14 cellular contexts compared by ENCODE assay signal in genomic region chr6:41966214-41966920, GRCh38. TPM values are rescaled to one million over a fixed set of nuclear protein-coding genes. Genes with fewer than 3 reads are reported as not detected.
A peak's percentile ranks its signal among the peaks of the same experiment; 100 is the strongest.
DNase-seq lines count a peak whose midpoint lies in the region; ATAC-seq and TF ChIP-seq lines count a peak whose summit lies in the region.
"Had no signal": no experiment of that assay in that cellular context is flagged by ENCODE, and none has a peak within 500 bp of the region (broad histone marks: within the 10 kb centered on the region; RNA-seq: fewer than 3 reads in every experiment).

No MANE protein-coding gene starts in this region.

- no peak overlapping the region for H3K27ac Mint-ChIP-seq in CD4-positive, CD25-positive, alpha-beta regulatory T cell
- H3K27ac Mint-ChIP-seq in HFFc6 (0 out of 2 replicates have a peak overlapping the region, but pooled peaks have one; percentile 22), immature natural killer cell (peak overlapping the region in 3 of 6 donors; percentile 24 to 58 (median 30))
- H3K27ac Mint-ChIP-seq in naive thymus-derived CD8-positive, alpha-beta T cell = peak overlapping the region in 6 of 10 donors; percentile 17 to 94 (median 66)

- H3K27me3 Mint-ChIP-seq in CD4-positive, CD25-positive, alpha-beta regulatory T cell = no peaks in the 10 kb centered on the region
- H3K27me3 Mint-ChIP-seq in HFFc6 (ENCODE audit: insufficient read depth) (peaks cover 2% of the 10 kb centered on the region), immature natural killer cell (ENCODE audit: low read depth in 3 of 3) (peaks cover 2 to 9% (median 4%) of the 10 kb centered on the region in 3 donors)
- H3K27me3 Mint-ChIP-seq in naive thymus-derived CD8-positive, alpha-beta T cell = no peaks in the 10 kb centered on the region

- peaks cover 30% of the 10 kb centered on the region for H3K36me3 ChIP-seq in CD4-positive, CD25-positive, alpha-beta regulatory T cell (ENCODE audit: control insufficient read depth, insufficient read depth, low read length)
- H3K36me3 ChIP-seq: colonic mucosa, left lung, pancreas, WERI-Rb-1 had no signal

- H3K9me3 Mint-ChIP-seq in CD4-positive, CD25-positive, alpha-beta regulatory T cell = peaks cover 0 to 3% (median 0%) of the 10 kb centered on the region in 7 donors
- H3K9me3 Mint-ChIP-seq in HFFc6 (no peaks in the 10 kb centered on the region), immature natural killer cell (no peaks in the 10 kb centered on the region)
- no peaks in the 10 kb centered on the region for H3K9me3 Mint-ChIP-seq in naive thymus-derived CD8-positive, alpha-beta T cell

- no peak for DNase-seq in CD4-positive, CD25-positive, alpha-beta regulatory T cell
- DNase-seq in HFFc6 = no peak
- DNase-seq in astrocyte of the cerebellum (ENCODE audit: low read depth) = peak; percentile 37
- no peak for DNase-seq in naive thymus-derived CD8-positive, alpha-beta T cell
- DNase-seq in immature natural killer cell = no peak
- DNase-seq in COLO668 (lab: John Stamatoyannopoulos, UW; ENCODE audit: unreplicated experiment) = no peak
- no peak for DNase-seq in effector CD4-positive, alpha-beta T cell
- DNase-seq: Caco-2, colonic mucosa, left lung, NCI-H748 treated with DMSO at 0.1 percent for 48 hours, WERI-Rb-1 had no signal

- TF ChIP-seq CTCF in HFFc6 (IDR thresholded peaks at IDR 0.05) (no peak), astrocyte of the cerebellum (IDR thresholded peaks at IDR 0.05; ENCODE audit: low read depth, low read length, missing control alignments) (no peak)

- peaks cover 23 to 87% (median 42%) of the 10 kb centered on the region in 4 donors for H3K4me1 Mint-ChIP-seq in CD4-positive, CD25-positive, alpha-beta regulatory T cell
- H3K4me1 Mint-ChIP-seq in HFFc6 (ENCODE audit: low read depth) = peaks cover 45% of the 10 kb centered on the region
- peaks cover 43 to 90% (median 88%) of the 10 kb centered on the region in 4 donors for H3K4me1 Mint-ChIP-seq in naive thymus-derived CD8-positive, alpha-beta T cell
- H3K4me1 Mint-ChIP-seq in immature natural killer cell = peaks cover 92 to 96% of the 10 kb centered on the region in 2 donors

- H3K4me3 ChIP-seq in CD4-positive, CD25-positive, alpha-beta regulatory T cell (ENCODE audit: low read depth, low read length) = no peak overlapping the region
- H3K4me3 ChIP-seq in astrocyte of the cerebellum (ENCODE audit: low read depth, low read length) = no peak overlapping the region
- H3K4me3 ChIP-seq: colonic mucosa, left lung, pancreas had no signal

- ATAC-seq in CD4-positive, CD25-positive, alpha-beta regulatory T cell (ENCODE audit: low read depth in 2 of 2) = no peak
- ATAC-seq in naive thymus-derived CD8-positive, alpha-beta T cell = no peak
- no peak for ATAC-seq in HG03039 (IDR thresholded peaks at IDR 0.05; ENCODE audit: unreplicated experiment)
- ATAC-seq: pancreas had no signal

- no peaks in the 10 kb centered on the region for H3K9me3 ChIP-seq in CD4-positive, CD25-positive, alpha-beta regulatory T cell (ENCODE audit: control insufficient read depth in 2 of 2, low read length in 2 of 2)
- H3K9me3 ChIP-seq: Caco-2, colonic mucosa, left lung, pancreas had no signal

- peak overlapping the region; percentile 26 for H3K27ac ChIP-seq in CD4-positive, CD25-positive, alpha-beta regulatory T cell (ENCODE audit: insufficient read depth, low read length, poor library complexity, severe bottlenecking)
- H3K27ac ChIP-seq: colonic mucosa, pancreas, WERI-Rb-1 had no signal

- H3K27me3 ChIP-seq in CD4-positive, CD25-positive, alpha-beta regulatory T cell (ENCODE audit: control insufficient read depth, insufficient read depth, low read length) = no peaks in the 10 kb centered on the region
- H3K27me3 ChIP-seq: colonic mucosa, left lung, pancreas had no signal

- peaks cover 25% of the 10 kb centered on the region for H3K4me1 ChIP-seq in CD4-positive, CD25-positive, alpha-beta regulatory T cell (ENCODE audit: control insufficient read depth, insufficient read depth, low read length, poor library complexity, severe bottlenecking)
- H3K4me1 ChIP-seq: colonic mucosa, pancreas had no signal

- in situ Hi-C loops in astrocyte of the cerebellum (cut with HindIII; ENCODE audit: low sequenced_read_pairs) = no loop called here

- peaks cover 38% of the 10 kb centered on the region for H3K36me3 Mint-ChIP-seq in CD4-positive, CD25-positive, alpha-beta regulatory T cell
- H3K36me3 Mint-ChIP-seq in HFFc6 (ENCODE audit: low read depth) = no peaks in the 10 kb centered on the region
- peaks cover 0 to 82% (median 4%) of the 10 kb centered on the region in 3 donors for H3K36me3 Mint-ChIP-seq in naive thymus-derived CD8-positive, alpha-beta T cell
- H3K36me3 Mint-ChIP-seq in immature natural killer cell = peaks cover 5 to 12% (median 5%) of the 10 kb centered on the region in 3 donors

- H3K4me3 Mint-ChIP-seq in CD4-positive, CD25-positive, alpha-beta regulatory T cell = no peak overlapping the region
- H3K4me3 Mint-ChIP-seq in HFFc6 = no peak overlapping the region
- no peak overlapping the region for H3K4me3 Mint-ChIP-seq in naive thymus-derived CD8-positive, alpha-beta T cell
- no peak overlapping the region for H3K4me3 Mint-ChIP-seq in immature natural killer cell

- POLR2A ChIA-PET in naive thymus-derived CD8-positive, alpha-beta T cell (lab: Charles Lee) = interaction anchor here (2.2 kb wide), 1 partner anchor 76 kb away, joined by 4 read pairs; no protein-coding TSS in a partner anchor

RNA-seq across cellular contexts. Expression of gene CCND3, which starts 24.8 kb away (rescaled TPM):
- 319 TPM for total RNA-seq in CD4-positive, CD25-positive, alpha-beta regulatory T cell
- polyA plus RNA-seq in CD4-positive, CD25-positive, alpha-beta regulatory T cell = 100 to 1,000 TPM; 246 to 564 (median 389) TPM
- total RNA-seq in HFFc6 (2021; fragmentation: NEBNext Ultra II Directional; extraction: Animal tissue kit (Norgen Biotek cat#: 25700)) = 10 to 100 TPM; 72.4 to 92.5 (median 82.7) TPM
- total RNA-seq in naive thymus-derived CD8-positive, alpha-beta T cell = 100 to 1,000 TPM; 282 to 291 TPM
- polyA plus RNA-seq in naive thymus-derived CD8-positive, alpha-beta T cell = 100 to 1,000 TPM; 519 to 765 (median 628) TPM
- polyA plus RNA-seq in immature natural killer cell = 1,000 to 10,000 TPM in 2 of 3 donors, 100 to 1,000 TPM in 1; 782 to 1,087 (median 1,041) TPM

RNA-seq across cellular contexts. Expression of gene BYSL, which starts 45.1 kb away (rescaled TPM):
- 1.8 TPM for total RNA-seq in CD4-positive, CD25-positive, alpha-beta regulatory T cell
- polyA plus RNA-seq in CD4-positive, CD25-positive, alpha-beta regulatory T cell = 1 to 10 TPM; 5.0 to 7.6 (median 5.9) TPM
- 10 to 100 TPM; 32.3 to 44.3 (median 33.5) TPM for total RNA-seq in HFFc6 (2021; fragmentation: NEBNext Ultra II Directional; extraction: Animal tissue kit (Norgen Biotek cat#: 25700))
- 1 to 10 TPM; 5.3 to 7.6 TPM for total RNA-seq in naive thymus-derived CD8-positive, alpha-beta T cell
- polyA plus RNA-seq in naive thymus-derived CD8-positive, alpha-beta T cell = 1 to 10 TPM; 3.5 to 7.5 (median 4.9) TPM
- polyA plus RNA-seq in immature natural killer cell = 10 to 100 TPM; 10.1 to 16.5 (median 15.9) TPM

RNA-seq across cellular contexts. Expression of gene MED20, which starts 45.4 kb away (rescaled TPM):
- total RNA-seq in CD4-positive, CD25-positive, alpha-beta regulatory T cell = 4.3 TPM
- 1 to 10 TPM; 3.0 to 7.9 (median 6.1) TPM for polyA plus RNA-seq in CD4-positive, CD25-positive, alpha-beta regulatory T cell
- 10 to 100 TPM; 22.8 to 28.4 (median 26.0) TPM for total RNA-seq in HFFc6 (2021; fragmentation: NEBNext Ultra II Directional; extraction: Animal tissue kit (Norgen Biotek cat#: 25700))
- total RNA-seq in naive thymus-derived CD8-positive, alpha-beta T cell = 10 to 100 TPM in 1 of 2 experiments, 1 to 10 TPM in 1; 8.8 to 12.5 TPM
- polyA plus RNA-seq in naive thymus-derived CD8-positive, alpha-beta T cell = 1 to 10 TPM; 2.8 to 5.1 (median 4.3) TPM
- polyA plus RNA-seq in immature natural killer cell = 10 to 100 TPM in 2 of 3 donors, 1 to 10 TPM in 1; 5.9 to 11.5 (median 11.2) TPM

Comparison
In these comparisons a context has a peak if more than half of its experiments do, and no peak if none do; other contexts are left out.
1. H3K27ac Mint-ChIP-seq: peak in HFFc6 (single experiment) and naive thymus-derived CD8-positive, alpha-beta T cell (6 of 10); none in CD4-positive, CD25-positive, alpha-beta regulatory T cell (0 of 3).